1 cellular context compared by ENCODE assay signal in the genomic region with DNA sequence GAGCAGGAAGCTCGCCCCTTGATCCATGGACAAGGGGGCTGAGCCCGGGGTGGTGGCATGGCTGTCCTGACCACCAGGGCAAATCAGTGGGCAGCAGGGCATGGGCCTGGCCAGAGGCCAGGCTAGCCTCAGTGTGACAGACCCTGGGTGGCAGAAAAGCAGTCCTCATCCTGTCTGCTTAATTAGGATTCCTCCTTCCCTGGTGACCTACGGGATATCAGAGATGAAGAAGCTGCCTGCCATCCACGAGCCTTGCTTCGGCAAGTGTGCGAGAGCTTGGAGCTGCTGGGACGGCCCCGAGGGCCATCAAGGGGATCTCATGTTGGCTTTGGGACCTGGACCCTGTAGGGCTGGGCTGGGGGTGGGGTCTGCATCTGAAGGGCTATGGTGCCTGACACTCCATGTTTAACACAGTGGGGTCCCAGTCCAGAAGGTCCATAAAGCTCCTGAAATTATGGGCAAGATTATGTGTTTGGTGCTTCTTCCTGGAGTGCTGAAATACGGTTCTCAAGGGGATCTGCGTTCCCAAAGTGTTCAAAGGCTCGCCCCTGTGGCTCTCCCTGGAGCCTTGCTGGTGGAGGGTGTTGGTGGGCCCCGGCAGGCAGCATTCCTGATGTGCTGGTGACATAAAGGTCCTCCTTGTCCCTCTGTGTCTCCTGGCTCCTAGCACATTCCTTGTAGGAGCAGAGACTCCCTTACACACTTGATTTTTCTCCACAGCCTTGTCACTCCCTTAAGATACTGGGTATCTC.
TF ChIP-seq lines count a peak whose summit lies in the region.

No MANE protein-coding gene starts in this region.

TF ChIP-seq in IMR-90, 13 proteins besides CTCF, POLR2A, EP300 and RAD21:
- TF ChIP-seq RCOR1 (IDR thresholded peaks at IDR 0.05; ENCODE audit: insufficient replicate concordance, low read length): no peak
- no peak for TF ChIP-seq MAFK (IDR thresholded peaks at IDR 0.05; ENCODE audit: low read depth, low read length)
- no peak for TF ChIP-seq CEBPB (IDR thresholded peaks at IDR 0.05; ENCODE audit: low read depth, low read length)
- no peak for TF ChIP-seq NFE2L2 (IDR thresholded peaks at IDR 0.05; ENCODE audit: low read depth, low read length)
- no peak for TF ChIP-seq MAZ (IDR thresholded peaks at IDR 0.05; ENCODE audit: borderline replicate concordance, low read depth, low read length)
- no peak for TF ChIP-seq SMC3 (IDR thresholded peaks at IDR 0.05; ENCODE audit: low read depth, low read length)
